ENCODE assay signal across 8 cellular contexts in the genomic region with DNA sequence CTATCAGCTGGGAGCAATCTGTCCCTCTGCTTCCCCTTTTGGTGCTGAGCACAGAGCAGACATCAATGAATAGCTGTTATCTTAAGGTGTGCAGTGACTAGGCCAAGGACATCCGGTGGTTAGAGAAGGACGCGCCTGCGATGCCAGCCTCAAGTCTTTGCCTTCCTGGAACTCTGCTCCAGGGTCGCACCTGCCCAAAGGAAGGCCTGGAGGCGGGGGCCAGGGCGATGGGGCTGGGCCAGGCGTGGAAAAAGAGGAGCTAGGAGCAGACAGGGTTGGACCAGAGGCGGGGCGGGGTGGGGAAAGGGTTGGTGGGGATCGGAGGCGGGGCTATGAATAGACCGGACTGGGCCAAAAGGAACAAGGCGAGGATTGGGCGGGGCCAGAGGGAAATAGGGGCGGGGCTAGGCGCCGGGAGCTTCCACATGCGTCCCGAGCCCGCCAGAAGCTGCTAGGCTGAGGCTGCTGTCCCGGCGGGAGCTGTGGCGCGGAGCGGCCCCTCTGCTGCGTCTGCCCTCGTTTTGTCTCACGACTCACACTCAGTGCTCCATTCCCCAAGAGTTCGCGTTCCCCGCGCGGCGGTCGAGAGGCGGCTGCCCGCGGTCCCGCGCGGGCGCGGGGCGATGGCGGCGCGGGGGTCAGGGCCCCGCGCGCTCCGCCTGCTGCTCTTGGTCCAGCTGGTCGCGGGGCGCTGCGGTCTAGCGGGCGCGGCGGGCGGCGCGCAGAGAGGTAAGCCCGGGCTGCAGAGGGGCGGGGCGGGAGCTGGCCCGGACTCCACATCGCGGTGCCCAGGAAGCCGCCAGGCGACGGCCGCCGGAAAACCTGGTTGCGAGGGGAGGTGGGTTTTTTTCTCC. TPM values are rescaled to one million over a fixed set of nuclear protein-coding genes. Genes with fewer than 3 reads are reported as not detected.
DNase-seq lines count a peak whose midpoint lies in the region; ATAC-seq and TF ChIP-seq lines count a peak whose summit lies in the region.

A gene (plus strand): TSS at position 424 of the 854 bp plus-strand sequence. CDS start 200 bp downstream, at position 624.

- H3K4me1 ChIP-seq in Peyer's patch, result peaks cover 0 to 17% (median 2%) of the 10 kb centered on the region in 4 donors
- H3K4me1 ChIP-seq in thoracic aorta (ENCODE audit: control insufficient read depth in 1 of 2, low read depth in 2 of 2), result peaks cover 0 to 8% of the 10 kb centered on the region in 2 donors

- H3K4me3 ChIP-seq in Peyer's patch (peak within 1 kb of the TSS; percentile 55 to 93 (median 79)), fibroblast of the aortic adventitia (ENCODE audit: low read depth, low read length) (peak within 1 kb of the TSS; percentile 74), thoracic aorta (peak within 1 kb of the TSS; percentile 70)

- H3K9me3 ChIP-seq in KOPT-K1 (ENCODE audit: insufficient read depth, low read length, poor library complexity, severe bottlenecking) (no peaks in the 10 kb centered on the region), Peyer's patch (no peaks in the 10 kb centered on the region), thoracic aorta (no peaks in the 10 kb centered on the region)

- H3K36me3 ChIP-seq in KOPT-K1 (ENCODE audit: insufficient read depth, low read length), result no peaks in the 10 kb centered on the region
- H3K36me3 ChIP-seq in Peyer's patch, result no peaks in the 10 kb centered on the region
- no peaks in the 10 kb centered on the region for H3K36me3 ChIP-seq in thoracic aorta

- TF ChIP-seq CTCF in Peyer's patch (IDR thresholded peaks at IDR 0.05) (no peak), fibroblast of the aortic adventitia (IDR thresholded peaks at IDR 0.05; ENCODE audit: insufficient read depth, low read length) (no peak), thoracic aorta (IDR thresholded peaks at IDR 0.05) (no peak)

- H3K27me3 ChIP-seq in Peyer's patch (no peaks in the 10 kb centered on the region), thoracic aorta (replicated peaks; ENCODE audit: insufficient read depth) (no peaks in the 10 kb centered on the region)

- no peaks in the 10 kb centered on the region for H3K36me3 Mint-ChIP-seq in activated T-helper 1 cell treated with anti-CD3 and anti-CD28 coated beads, Interleukin-12 subunit alpha, Interleukin-12 subunit beta, Interleukin-2, Interleukin-4 antibody, amounts not matched to agents 30 ng/mL and 10 ng/mL and 1 ng/mL, durations not matched to agents 14 hours and 24 hours and 36 hours (ENCODE audit: low read depth)

- H3K27ac ChIP-seq in KOPT-K1 (ENCODE audit: low read depth, low read length, poor library complexity, severe bottlenecking) (peak within 1 kb of the TSS; percentile 72), Peyer's patch (peak within 1 kb of the TSS in 3 of 4 donors; percentile 61 to 80 (median 75)), thoracic aorta (no peak within 1 kb of the TSS)

- H3K27ac Mint-ChIP-seq in activated T-helper 1 cell treated with anti-CD3 and anti-CD28 coated beads, Interleukin-12 subunit alpha, Interleukin-12 subunit beta, Interleukin-2, Interleukin-4 antibody, amounts not matched to agents 30 ng/mL and 10 ng/mL and 1 ng/mL, durations not matched to agents 14 hours and 24 hours and 36 hours, result peak within 1 kb of the TSS; percentile 61

- H3K27me3 Mint-ChIP-seq in activated T-helper 1 cell treated with anti-CD3 and anti-CD28 coated beads, Interleukin-12 subunit alpha, Interleukin-12 subunit beta, Interleukin-2, Interleukin-4 antibody, amounts not matched to agents 30 ng/mL and 10 ng/mL and 1 ng/mL, durations not matched to agents 14 hours and 24 hours and 36 hours (ENCODE audit: insufficient read depth), result peaks cover 31% of the 10 kb centered on the region

- ATAC-seq in GM21619 (IDR thresholded peaks at IDR 0.05; ENCODE audit: unreplicated experiment) (peak; percentile 83), thoracic aorta (ENCODE audit: insufficient number of reproducible peaks, low FRiP score, low read depth) (peak; percentile 72)

- peak within 1 kb of the TSS; percentile 88 for H3K4me3 Mint-ChIP-seq in activated T-helper 1 cell treated with anti-CD3 and anti-CD28 coated beads, Interleukin-12 subunit alpha, Interleukin-12 subunit beta, Interleukin-2, Interleukin-4 antibody, amounts not matched to agents 30 ng/mL and 10 ng/mL and 1 ng/mL, durations not matched to agents 14 hours and 24 hours and 36 hours

- DNase-seq in DMS 273 (lab: John Stamatoyannopoulos, UW; ENCODE audit: unreplicated experiment) (peak; percentile 96), Peyer's patch (peak; percentile 92 to 97 (median 95)), fibroblast of the aortic adventitia (ENCODE audit: low read depth) (peak; percentile 66), non-pigmented ciliary epithelial cell (ENCODE audit: low read depth) (peak; percentile 35), thoracic aorta (ENCODE audit: low spot score) (peak; percentile 74)
- peak; percentile 44 for DNase-seq in activated T-helper 1 cell treated with anti-CD3 and anti-CD28 coated beads, Interleukin-12 subunit alpha, Interleukin-12 subunit beta, Interleukin-2, Interleukin-4 antibody, amounts not matched to agents 30 ng/mL and 10 ng/mL and 1 ng/mL, durations not matched to agents 14 hours and 24 hours and 36 hours (ENCODE audit: low spot score)

- peaks cover 28% of the 10 kb centered on the region for H3K4me1 Mint-ChIP-seq in activated T-helper 1 cell treated with anti-CD3 and anti-CD28 coated beads, Interleukin-12 subunit alpha, Interleukin-12 subunit beta, Interleukin-2, Interleukin-4 antibody, amounts not matched to agents 30 ng/mL and 10 ng/mL and 1 ng/mL, durations not matched to agents 14 hours and 24 hours and 36 hours (ENCODE audit: low read depth)

- intact Hi-C loops in activated T-helper 1 cell treated with anti-CD3 and anti-CD28 coated beads, Interleukin-12 subunit alpha, Interleukin-12 subunit beta, Interleukin-2, Interleukin-4 antibody, amounts not matched to agents 30 ng/mL and 10 ng/mL and 1 ng/mL, durations not matched to agents 14 hours and 24 hours and 36 hours (cut with micrococcal nuclease), result loop anchor here (1.0 to 2.0 kb wide), 2 partner anchors 24 to 59 kb away; a partner anchor contains a TSS

- H3K9me3 Mint-ChIP-seq in activated T-helper 1 cell treated with anti-CD3 and anti-CD28 coated beads, Interleukin-12 subunit alpha, Interleukin-12 subunit beta, Interleukin-2, Interleukin-4 antibody, amounts not matched to agents 30 ng/mL and 10 ng/mL and 1 ng/mL, durations not matched to agents 14 hours and 24 hours and 36 hours, result no peaks in the 10 kb centered on the region

- TF ChIP-seq POLR2A in Peyer's patch (IDR thresholded peaks at IDR 0.05), result no peak

RNA-seq across cellular contexts. Expression of the gene that starts here (rescaled TPM):
- total RNA-seq in Peyer's patch (1 to 10 TPM in 2 of 4 donors, under 1 TPM in 2; 0.38 to 1.7 (median 0.87) TPM), fibroblast of the aortic adventitia (ENCODE audit: low replicate concordance) (1.1 and 1.6 TPM in 2 replicates), thoracic aorta (1 to 10 TPM in 1 of 2 donors, under 1 TPM in 1; 0.27 to 1.6 TPM)
- 6.4 and 10.3 TPM in 2 replicates for total RNA-seq in activated T-helper 1 cell treated with anti-CD3 and anti-CD28 coated beads, Interleukin-12 subunit alpha, Interleukin-12 subunit beta, Interleukin-2, Interleukin-4 antibody, amounts not matched to agents 30 ng/mL and 10 ng/mL and 1 ng/mL, durations not matched to agents 14 hours and 24 hours and 36 hours

Comparison
In these comparisons a context has a peak if more than half of its experiments do, and no peak if none do; other contexts are left out.
1. DNase-seq: peak in every context shown above with its lines; median percentile 96 in DMS 273; 95 in Peyer's patch; 74 in thoracic aorta; 66 in fibroblast of the aortic adventitia; 44 in activated T-helper 1 cell treated with anti-CD3 and anti-CD28 coated beads, Interleukin-12 subunit alpha, Interleukin-12 subunit beta, Interleukin-2, Interleukin-4 antibody, amounts not matched to agents 30 ng/mL and 10 ng/mL and 1 ng/mL, durations not matched to agents 14 hours and 24 hours and 36 hours; 35 in non-pigmented ciliary epithelial cell.
2. H3K27ac ChIP-seq: peak in KOPT-K1 (single experiment) and Peyer's patch (3 of 4); none in thoracic aorta (0 of 2).
3. Peak in every context shown above with its lines, with median percentiles within 50 percentile points of each other: H3K4me3 ChIP-seq.